ENCODE assay signal across 8 cellular contexts in genomic region chr17:58755269-58755576, GRCh38. TPM values are rescaled to one million over a fixed set of nuclear protein-coding genes. Genes with fewer than 3 reads are reported as not detected.
DNase-seq lines count a peak whose midpoint lies in the region; ATAC-seq and TF ChIP-seq lines count a peak whose summit lies in the region.

No MANE protein-coding gene starts in this region.

- TF ChIP-seq CTCF in chondrocyte (IDR thresholded peaks at IDR 0.05) (no peak), nephron progenitor cell (IDR thresholded peaks at IDR 0.05) (no peak), thyroid gland (IDR thresholded peaks at IDR 0.05) (no peak)

- H3K4me1 Mint-ChIP-seq in CD4-positive, CD25-positive, alpha-beta regulatory T cell: peaks cover 4 to 15% (median 11%) of the 10 kb centered on the region in 4 donors
- peaks cover 13% of the 10 kb centered on the region for H3K4me1 Mint-ChIP-seq in chondrocyte (ENCODE audit: low read depth)
- H3K4me1 Mint-ChIP-seq in nephron progenitor cell: peaks cover 22% of the 10 kb centered on the region

- no peak overlapping the region for H3K27ac ChIP-seq in CD4-positive, CD25-positive, alpha-beta regulatory T cell (ENCODE audit: insufficient read depth, low read length, poor library complexity, severe bottlenecking)
- no peak overlapping the region for H3K27ac ChIP-seq in HUES64 (ENCODE audit: low read depth, low read length)
- H3K27ac ChIP-seq in thyroid gland: no peak overlapping the region

- peaks cover 78% of the 10 kb centered on the region for H3K27me3 Mint-ChIP-seq in CD4-positive, CD25-positive, alpha-beta regulatory T cell
- H3K27me3 Mint-ChIP-seq in chondrocyte (ENCODE audit: low read depth) (no peaks in the 10 kb centered on the region), nephron progenitor cell (ENCODE audit: low read depth, poor library complexity) (peaks cover 50% of the 10 kb centered on the region)

- no peak overlapping the region for H3K27ac Mint-ChIP-seq in CD4-positive, CD25-positive, alpha-beta regulatory T cell
- H3K27ac Mint-ChIP-seq in chondrocyte (ENCODE audit: unreplicated experiment) (no peak overlapping the region), nephron progenitor cell (no peak overlapping the region)

- no peak for ATAC-seq in CD4-positive, CD25-positive, alpha-beta regulatory T cell (ENCODE audit: low read depth in 2 of 2)
- ATAC-seq in GM19324 (IDR thresholded peaks at IDR 0.05; ENCODE audit: low FRiP score, unreplicated experiment): no peak

- no peaks in the 10 kb centered on the region for H3K36me3 ChIP-seq in CD4-positive, CD25-positive, alpha-beta regulatory T cell (ENCODE audit: control insufficient read depth, insufficient read depth, low read length)
- no peaks in the 10 kb centered on the region for H3K36me3 ChIP-seq in HUES64 (ENCODE audit: insufficient read depth, low read length)
- no peaks in the 10 kb centered on the region for H3K36me3 ChIP-seq in thyroid gland

- no peak overlapping the region for H3K9ac ChIP-seq in HUES64 (ENCODE audit: low read depth, low read length)

- no peaks in the 10 kb centered on the region for H3K9me3 ChIP-seq in CD4-positive, CD25-positive, alpha-beta regulatory T cell (ENCODE audit: control insufficient read depth in 2 of 2, low read length in 2 of 2)
- H3K9me3 ChIP-seq in HUES64 (ENCODE audit: insufficient read depth, low read depth, low read length) (no peaks in the 10 kb centered on the region), thyroid gland (no peaks in the 10 kb centered on the region)

- peaks cover 22% of the 10 kb centered on the region for H3K4me1 ChIP-seq in CD4-positive, CD25-positive, alpha-beta regulatory T cell (ENCODE audit: control insufficient read depth, insufficient read depth, low read length, poor library complexity, severe bottlenecking)
- H3K4me1 ChIP-seq in HUES64 (ENCODE audit: insufficient read depth, low read length) (peaks cover 6% of the 10 kb centered on the region; the same call in 1 of the 2 replicates), thyroid gland (peaks cover 4 to 15% of the 10 kb centered on the region in 2 donors)

- peaks cover 35% of the 10 kb centered on the region for H3K27me3 ChIP-seq in CD4-positive, CD25-positive, alpha-beta regulatory T cell (ENCODE audit: control insufficient read depth, insufficient read depth, low read length)
- H3K27me3 ChIP-seq in HUES64 (ENCODE audit: insufficient read depth, low read length): peaks cover 28% of the 10 kb centered on the region
- peaks cover 15% of the 10 kb centered on the region for H3K27me3 ChIP-seq in thyroid gland

- peaks cover 0 to 4% (median 0%) of the 10 kb centered on the region in 7 donors for H3K9me3 Mint-ChIP-seq in CD4-positive, CD25-positive, alpha-beta regulatory T cell
- H3K9me3 Mint-ChIP-seq in chondrocyte (ENCODE audit: low read depth) (no peaks in the 10 kb centered on the region), nephron progenitor cell (no peaks in the 10 kb centered on the region)

- H3K4me3 Mint-ChIP-seq in CD4-positive, CD25-positive, alpha-beta regulatory T cell: peak overlapping the region; percentile 83 to 90 (median 86)
- H3K4me3 Mint-ChIP-seq in chondrocyte (ENCODE audit: unreplicated experiment) (peak overlapping the region; percentile 99), nephron progenitor cell (peak overlapping the region; percentile 68)

- peak overlapping the region; percentile 47 for H3K4me3 ChIP-seq in CD4-positive, CD25-positive, alpha-beta regulatory T cell (ENCODE audit: low read depth, low read length)
- H3K4me3 ChIP-seq in HUES64 (ENCODE audit: low read length): peak overlapping the region; percentile 69
- no peak overlapping the region for H3K4me3 ChIP-seq in thyroid gland (replicated peaks in 1 of 3)

- peak in 1 of 3 donors; percentile 3 for DNase-seq in CD4-positive, CD25-positive, alpha-beta regulatory T cell
- DNase-seq in chondrocyte (ENCODE audit: low spot score) (no peak), nephron progenitor cell (no peak), NOMO-1 (lab: John Stamatoyannopoulos, UW; ENCODE audit: unreplicated experiment in 2 of 2) (no peak), NCI-H446 treated with DMSO at 0.1 percent for 48 hours (lab: John Stamatoyannopoulos, UW) (no peak), thyroid gland (no peak)

- no peaks in the 10 kb centered on the region for H3K36me3 Mint-ChIP-seq in CD4-positive, CD25-positive, alpha-beta regulatory T cell
- H3K36me3 Mint-ChIP-seq in chondrocyte (ENCODE audit: low read depth) (no peaks in the 10 kb centered on the region), nephron progenitor cell (ENCODE audit: low read depth) (no peaks in the 10 kb centered on the region)

- no peak for TF ChIP-seq POLR2A in thyroid gland (IDR thresholded peaks at IDR 0.05)

- WGBS in HUES64: 36% methylated on average over 2 of the region's 2 CpGs
- 30 to 31% methylated on average over 2 of the region's 2 CpGs for WGBS in thyroid gland, 2 donors

- intact Hi-C loops in thyroid gland (cut with DNase I): no loop called here

RNA-seq across cellular contexts. Expression of gene PPM1E, which starts 0.4 kb away (rescaled TPM):
- total RNA-seq in CD4-positive, CD25-positive, alpha-beta regulatory T cell: not detected
- not detected for polyA plus RNA-seq in CD4-positive, CD25-positive, alpha-beta regulatory T cell
- 4.7 TPM for polyA plus RNA-seq in HUES64 (2013, experiment 1 of 2)
- polyA plus RNA-seq in HUES64 (2013, experiment 2 of 2): 6.0 TPM
- 0.70 to 2.2 TPM (median 2.2 TPM) in 3 replicates for total RNA-seq in chondrocyte
- under 1 TPM in 3 of 4 donors, not detected in 1; 0.11 to 0.13 (median 0.13) TPM for total RNA-seq in thyroid gland

Comparison
In these comparisons a context has a peak if more than half of its experiments do, and no peak if none do; other contexts are left out.
1. H3K4me3 ChIP-seq: peak in CD4-positive, CD25-positive, alpha-beta regulatory T cell (single experiment) and HUES64 (single experiment); none in thyroid gland (0 of 3).
2. Peak in every context shown above with its lines, with median percentiles within 50 percentile points of each other: H3K4me3 Mint-ChIP-seq.